11 cellular contexts compared by ENCODE assay signal in genomic region chr5:154367101-154367500, GRCh38.
DNase-seq lines count a peak whose midpoint lies in the region; ATAC-seq, FAIRE-seq and TF ChIP-seq lines count a peak whose summit lies in the region.
"Had no signal": no experiment of that assay in that cellular context is flagged by ENCODE, and none has a peak within 500 bp of the region (broad histone marks: within the 10 kb centered on the region; RNA-seq: fewer than 3 reads in every experiment).

No MANE protein-coding gene starts in this region.

- POLR2A ChIA-PET in AG04450 (lab: Yijun Ruan, JAX): no interaction called here

- H3K4me1 ChIP-seq in kidney (ENCODE audit: control insufficient read depth in 1 of 2, insufficient read depth in 1 of 2, low read depth in 1 of 2, low read length in 2 of 2): peaks cover 0 to 2% of the 10 kb centered on the region in 2 donors

- FAIRE-seq in kidney (lab: Jason Lieb, UNC): no peak
- FAIRE-seq: endometrium had no signal

- H3K4me3 ChIP-seq in AG04450 (ENCODE audit: low read depth, low read length): no peak overlapping the region
- H3K4me3 ChIP-seq in kidney (ENCODE audit: low read length in 2 of 2): no peak overlapping the region

- H3K27ac ChIP-seq in AG04450 (ENCODE audit: low read depth, low read length) (peak overlapping the region; percentile 93), kidney (ENCODE audit: low read depth in 2 of 2, low read length in 2 of 2) (no peak overlapping the region)

- no peaks in the 10 kb centered on the region for H3K27me3 ChIP-seq in AG04450 (ENCODE audit: control insufficient read depth, insufficient read depth, low read length)

- peak; percentile 71 for ATAC-seq in GM21423 (IDR thresholded peaks at IDR 0.05; ENCODE audit: unreplicated experiment)
- peak; percentile 68 for ATAC-seq in HG03565 (IDR thresholded peaks at IDR 0.05; ENCODE audit: unreplicated experiment)

- no peak overlapping the region for H3K9ac ChIP-seq in kidney (ENCODE audit: low read length in 2 of 2)

- CTCF ChIA-PET in AG04450 (lab: Charles Lee): no interaction called here

- DNase-seq in AG04450 (ENCODE audit: low read depth, low spot score): peak; percentile 39
- DNase-seq in fibroblast of peridontal ligament (ENCODE audit: extremely low read depth): peak; percentile 41
- DNase-seq in NCI-H446 (lab: John Stamatoyannopoulos, UW): no peak
- DNase-seq in kidney: no peak
- no peak for DNase-seq in NK-92 (lab: John Stamatoyannopoulos, UW; ENCODE audit: unreplicated experiment)
- DNase-seq in RPMI8226: no peak
- DNase-seq: activated CD8-positive, alpha-beta memory T cell treated with anti-CD3 and anti-CD28 coated beads, Interleukin-2, amount 50 U/mL, for 48 hours; CD4-positive, alpha-beta memory T cell had no signal

- H3K36me3 ChIP-seq in kidney (ENCODE audit: control insufficient read depth in 1 of 2, insufficient read depth in 2 of 2, low read length in 2 of 2): no peaks in the 10 kb centered on the region

- TF ChIP-seq CTCF in AG04450 (IDR thresholded peaks at IDR 0.05; ENCODE audit: low read depth, low read length): no peak
- no peak for TF ChIP-seq CTCF in kidney (IDR thresholded peaks at IDR 0.05; ENCODE audit: borderline replicate concordance, extremely low read depth, insufficient read depth)

- H3K9me3 ChIP-seq in AG04450 (ENCODE audit: control insufficient read depth, insufficient read depth, low read length): no peaks in the 10 kb centered on the region
- no peaks in the 10 kb centered on the region for H3K9me3 ChIP-seq in kidney (ENCODE audit: control insufficient read depth in 1 of 2, low read length in 2 of 2)

- intact Hi-C loops in kidney (cut with DNase I): no loop called here

Comparison
In these comparisons a context has a peak if more than half of its experiments do, and no peak if none do; other contexts are left out.
1. DNase-seq: peak in AG04450 (single experiment) and fibroblast of peridontal ligament (single experiment); none in NCI-H446 (0 of 2), kidney (single experiment), NK-92 (single experiment) and RPMI8226 (single experiment).